1 cellular context compared by ENCODE assay signal in genomic region chr6:109383438-109383940, GRCh38.
TF ChIP-seq lines count a peak whose summit lies in the region.

No MANE protein-coding gene starts in this region.

TF ChIP-seq in IMR-90, 13 proteins besides CTCF, POLR2A, EP300 and RAD21:
- no peak for TF ChIP-seq MXI1 (IDR thresholded peaks at IDR 0.05; ENCODE audit: borderline replicate concordance, low read depth, low read length)
- TF ChIP-seq RCOR1 (IDR thresholded peaks at IDR 0.05; ENCODE audit: insufficient replicate concordance, low read length): no peak
- TF ChIP-seq ELK1 (IDR thresholded peaks at IDR 0.05; ENCODE audit: borderline replicate concordance, low read depth, low read length): no peak
- no peak for TF ChIP-seq MAZ (IDR thresholded peaks at IDR 0.05; ENCODE audit: borderline replicate concordance, low read depth, low read length)
- no peak for TF ChIP-seq CHD1 (IDR thresholded peaks at IDR 0.05; ENCODE audit: low read depth, low read length)
- TF ChIP-seq FOS (IDR thresholded peaks at IDR 0.05; ENCODE audit: low read depth, low read length): no peak
- no peak for TF ChIP-seq USF2 (IDR thresholded peaks at IDR 0.05; ENCODE audit: low read depth, low read length)
- no peak for TF ChIP-seq BHLHE40 (IDR thresholded peaks at IDR 0.05; ENCODE audit: low read depth, low read length)
- TF ChIP-seq CEBPB (IDR thresholded peaks at IDR 0.05; ENCODE audit: low read depth, low read length): no peak
- no peak for TF ChIP-seq RFX5 (IDR thresholded peaks at IDR 0.05; ENCODE audit: low read depth, low read length)
- TF ChIP-seq SMC3 (IDR thresholded peaks at IDR 0.05; ENCODE audit: low read depth, low read length): no peak
- TF ChIP-seq MAFK (IDR thresholded peaks at IDR 0.05; ENCODE audit: low read depth, low read length): no peak
- TF ChIP-seq NFE2L2 (IDR thresholded peaks at IDR 0.05; ENCODE audit: low read depth, low read length): no peak
TF ChIP-seq in IMR-90: peak in this region for 0.
